Comparison of ENCODE assay signal across 8 cellular contexts in genomic region chr2:106248548-106249151, GRCh38. TPM values are rescaled to one million over a fixed set of nuclear protein-coding genes. Genes with fewer than 3 reads are reported as not detected.
DNase-seq lines count a peak whose midpoint lies in the region; ATAC-seq, FAIRE-seq and TF ChIP-seq lines count a peak whose summit lies in the region.
"Not testable (repeated sequence)": the region's sequence is repeated elsewhere in the genome, so short reads cannot be mapped to it uniquely, and the experiment has no call there.

No MANE protein-coding gene starts in this region.

- H3K4me1 ChIP-seq in PC-3 (ENCODE audit: insufficient read depth, low read length) = not testable (repeated sequence)

- H3K27ac ChIP-seq in PC-3 (ENCODE audit: low read length) = not testable (repeated sequence)

- H3K9me2 ChIP-seq in PC-3 (replicated peaks; ENCODE audit: low read length) = not testable (repeated sequence)

- in situ Hi-C loops in ACHN (cut with HindIII; ENCODE audit: low pct_ligation_motif_present, low pct_unique_long_range_greater_than_20kb, low sequenced_read_pairs) = not testable (repeated sequence)

- peaks cover 18% of the 10 kb centered on the region for H3K4me1 Mint-ChIP-seq in activated CD8-positive, alpha-beta T cell treated with anti-CD3 and anti-CD28 coated beads, Interleukin-2, amount 10 ng/mL, durations not matched to agents 7 days and 5 days (ENCODE audit: low read depth)
- H3K4me1 Mint-ChIP-seq in progenitor cell of endocrine pancreas (ENCODE audit: low read depth) = not testable (repeated sequence)

- not testable (repeated sequence) for H3K4me3 Mint-ChIP-seq in activated CD8-positive, alpha-beta T cell treated with anti-CD3 and anti-CD28 coated beads, Interleukin-2, amount 10 ng/mL, durations not matched to agents 7 days and 5 days; progenitor cell of endocrine pancreas (ENCODE audit: low read depth)

- peak; percentile 65 for FAIRE-seq in endometrium (lab: Jason Lieb, UNC)

- not testable (repeated sequence) for H3K27me3 ChIP-seq in PC-3 (ENCODE audit: low read length)

- DNase-seq in ACHN = peak; percentile 28
- DNase-seq in LNCaP clone FGC (ENCODE audit: low read depth); PC-3; left lobe of liver (ENCODE audit: low spot score); progenitor cell of endocrine pancreas (ENCODE audit: low spot score, unreplicated experiment): not testable (repeated sequence)
- DNase-seq in activated CD8-positive, alpha-beta T cell treated with anti-CD3 and anti-CD28 coated beads, Interleukin-2, amount 10 ng/mL, durations not matched to agents 7 days and 5 days = peak; percentile 34

- CTCF ChIA-PET in PC-3 (lab: Charles Lee) = interaction anchor here (0.7 kb wide), 1 partner anchor 57 kb away, joined by 3 read pairs; no protein-coding TSS in a partner anchor
- CTCF ChIA-PET in activated CD8-positive, alpha-beta T cell treated with anti-CD3 and anti-CD28 coated beads, Interleukin-2, amount 10 ng/mL, durations not matched to agents 7 days and 5 days (lab: Charles Lee) = interaction anchor here (1.4 kb wide), 1 partner anchor 143 kb away, joined by 3 read pairs; no protein-coding TSS in a partner anchor

- H3K9me3 Mint-ChIP-seq in activated CD8-positive, alpha-beta T cell treated with anti-CD3 and anti-CD28 coated beads, Interleukin-2, amount 10 ng/mL, durations not matched to agents 7 days and 5 days (ENCODE audit: insufficient read depth); progenitor cell of endocrine pancreas (ENCODE audit: low read depth): not testable (repeated sequence)

- H3K9me3 ChIP-seq in PC-3 (ENCODE audit: low read length) = not testable (repeated sequence)

- intact Hi-C loops in PC-3 (cut with micrococcal nuclease) = not testable (repeated sequence)

- peak overlapping the region; percentile 20 for H3K27ac Mint-ChIP-seq in activated CD8-positive, alpha-beta T cell treated with anti-CD3 and anti-CD28 coated beads, Interleukin-2, amount 10 ng/mL, durations not matched to agents 7 days and 5 days
- not testable (repeated sequence) for H3K27ac Mint-ChIP-seq in progenitor cell of endocrine pancreas

- not testable (repeated sequence) for H3K36me3 ChIP-seq in PC-3 (ENCODE audit: low read depth, low read length)

- POLR2A ChIA-PET in PC-3 (lab: Charles Lee; ENCODE audit: unreplicated experiment); activated CD8-positive, alpha-beta T cell treated with anti-CD3 and anti-CD28 coated beads, Interleukin-2, amount 10 ng/mL, durations not matched to agents 7 days and 5 days (lab: Charles Lee): not testable (repeated sequence)

- not testable (repeated sequence) for H3K9ac ChIP-seq in PC-3 (ENCODE audit: low read length)

- not testable (repeated sequence) for H3K36me3 Mint-ChIP-seq in activated CD8-positive, alpha-beta T cell treated with anti-CD3 and anti-CD28 coated beads, Interleukin-2, amount 10 ng/mL, durations not matched to agents 7 days and 5 days (ENCODE audit: low read depth); progenitor cell of endocrine pancreas (ENCODE audit: insufficient read depth)

- peaks cover 11% of the 10 kb centered on the region for H3K27me3 Mint-ChIP-seq in activated CD8-positive, alpha-beta T cell treated with anti-CD3 and anti-CD28 coated beads, Interleukin-2, amount 10 ng/mL, durations not matched to agents 7 days and 5 days (ENCODE audit: low read depth)
- H3K27me3 Mint-ChIP-seq in progenitor cell of endocrine pancreas = not testable (repeated sequence)

- H3K79me2 ChIP-seq in PC-3 (ENCODE audit: low read length) = not testable (repeated sequence)

- H3K4me3 ChIP-seq in LNCaP clone FGC (ENCODE audit: low read depth, low read length); PC-3 (ENCODE audit: low read length): not testable (repeated sequence)

- peak; percentile 36 for TF ChIP-seq CTCF in LNCaP clone FGC (IDR thresholded peaks at IDR 0.05; ENCODE audit: control insufficient read depth, extremely low read depth, insufficient read depth)
- peak; percentile 39 for TF ChIP-seq CTCF in PC-3 (conservative IDR thresholded peaks at IDR 0.05; ENCODE audit: low read depth, low read length)
- peak; percentile 51 for TF ChIP-seq CTCF in progenitor cell of endocrine pancreas (IDR thresholded peaks at IDR 0.05; ENCODE audit: unreplicated experiment)

- not testable (repeated sequence) for H2AFZ ChIP-seq in PC-3 (ENCODE audit: low read length)

- not testable (repeated sequence) for H3F3A ChIP-seq in PC-3 (ENCODE audit: low read length, unreplicated experiment)

- not testable (repeated sequence) for H4K20me1 ChIP-seq in PC-3 (ENCODE audit: low read length)

- ATAC-seq in GM21723 (IDR thresholded peaks at IDR 0.05; ENCODE audit: unreplicated experiment) (peak; percentile 67), PC-3 (peak; percentile 82), left lobe of liver (peak; percentile 99)
- not testable (repeated sequence) for ATAC-seq in activated CD8-positive, alpha-beta T cell treated with anti-CD3 and anti-CD28 coated beads, Interleukin-2, amount 10 ng/mL, durations not matched to agents 7 days and 5 days

- not testable (repeated sequence) for H3K4me2 ChIP-seq in PC-3 (ENCODE audit: low read length)

- BruUV-seq in PC-3 (replicated peaks; lab: Mats Ljungman, UMichigan) = not testable (repeated sequence)

RNA-seq across cellular contexts. Expression of gene UXS1, which starts 54.5 kb away (rescaled TPM):
- total RNA-seq in PC-3 (2014; rRNA removed) (45.8 and 49.1 TPM in 2 replicates), left lobe of liver (7.5 TPM), progenitor cell of endocrine pancreas (60.7 and 62.1 TPM in 2 replicates)
- 100 to 1,000 TPM in 1 of 2 experiments, 10 to 100 TPM in 1; 95.3 to 100 TPM for total RNA-seq in activated CD8-positive, alpha-beta T cell treated with anti-CD3 and anti-CD28 coated beads, Interleukin-2, amount 10 ng/mL, durations not matched to agents 7 days and 5 days
